ENCODE assay signal across 11 cellular contexts in genomic region chr2:143468341-143468888, GRCh38.
DNase-seq lines count a peak whose midpoint lies in the region; ATAC-seq lines count a peak whose summit lies in the region.
"Had no signal": no experiment of that assay in that cellular context is flagged by ENCODE, and none has a peak within 500 bp of the region (broad histone marks: within the 10 kb centered on the region; RNA-seq: fewer than 3 reads in every experiment).

No MANE protein-coding gene starts in this region.

- ATAC-seq in GM18498 (IDR thresholded peaks at IDR 0.05; ENCODE audit: unreplicated experiment) = peak; percentile 73
- peak; percentile 75 for ATAC-seq in GM19324 (IDR thresholded peaks at IDR 0.05; ENCODE audit: low FRiP score, unreplicated experiment)
- peak; percentile 81 for ATAC-seq in HG02798 (IDR thresholded peaks at IDR 0.05; ENCODE audit: poor library complexity, unreplicated experiment)
- ATAC-seq in HG03558 (IDR thresholded peaks at IDR 0.05; ENCODE audit: extremely low read depth, unreplicated experiment) = peak; percentile 66
- ATAC-seq: CD8-positive, alpha-beta T cell; left cardiac atrium; pancreas had no signal

- DNase-seq in NCI-H2196 (lab: John Stamatoyannopoulos, UW; ENCODE audit: unreplicated experiment) (no peak), NCI-H510A (lab: John Stamatoyannopoulos, UW) (no peak), SHP77 treated with DMSO at 0.1 percent for 48 hours (lab: John Stamatoyannopoulos, UW) (no peak), hepatic stellate cell (ENCODE audit: low spot score) (no peak)
- DNase-seq: CD8-positive, alpha-beta T cell; left cardiac atrium; pancreas had no signal
